ENCODE assay signal across 9 cellular contexts in the genomic region with DNA sequence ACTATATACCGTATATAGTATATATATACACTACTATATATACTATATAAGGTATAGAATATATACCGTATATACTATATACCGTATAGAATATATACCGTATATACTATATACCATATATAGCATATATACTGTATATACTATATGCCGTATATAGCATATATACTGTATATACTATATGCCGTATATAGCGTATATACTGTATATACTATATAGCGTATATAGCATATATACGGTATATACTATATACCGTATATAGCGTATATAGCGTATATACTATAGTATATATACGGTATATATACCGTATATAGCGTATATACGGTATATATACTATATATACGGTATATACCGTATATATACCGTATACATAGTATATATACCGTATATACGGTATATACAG. TPM values are rescaled to one million over a fixed set of nuclear protein-coding genes. Genes with fewer than 3 reads are reported as not detected.
"Had no signal": no experiment of that assay in that cellular context is flagged by ENCODE, and none has a peak within 500 bp of the region (broad histone marks: within the 10 kb centered on the region; RNA-seq: fewer than 3 reads in every experiment).

No MANE protein-coding gene starts in this region.

- H3K4me3 ChIP-seq: GM23248, HAP-1 had no signal

- H2AFZ ChIP-seq: GM23248 had no signal

- ATAC-seq: HCT116, HepG2 had no signal

- FAIRE-seq: HepG2 had no signal

- H3K36me3 ChIP-seq: HAP-1 had no signal

- DNase-seq: GM23248, GOT3, H7, KG1 had no signal

- H3K27ac ChIP-seq: GM23248 had no signal

- H3K4me1 ChIP-seq: HAP-1 had no signal

- H3K9me3 ChIP-seq: HAP-1 had no signal

- H3K9ac ChIP-seq: GM23248 had no signal

RNA-seq across cellular contexts. Expression of a gene that starts 54.2 kb away (rescaled TPM):
- total RNA-seq: H4, HepG2 had no signal
- polyA plus RNA-seq: HepG2, IgD-negative memory B cell had no signal
